In the genomic region with DNA sequence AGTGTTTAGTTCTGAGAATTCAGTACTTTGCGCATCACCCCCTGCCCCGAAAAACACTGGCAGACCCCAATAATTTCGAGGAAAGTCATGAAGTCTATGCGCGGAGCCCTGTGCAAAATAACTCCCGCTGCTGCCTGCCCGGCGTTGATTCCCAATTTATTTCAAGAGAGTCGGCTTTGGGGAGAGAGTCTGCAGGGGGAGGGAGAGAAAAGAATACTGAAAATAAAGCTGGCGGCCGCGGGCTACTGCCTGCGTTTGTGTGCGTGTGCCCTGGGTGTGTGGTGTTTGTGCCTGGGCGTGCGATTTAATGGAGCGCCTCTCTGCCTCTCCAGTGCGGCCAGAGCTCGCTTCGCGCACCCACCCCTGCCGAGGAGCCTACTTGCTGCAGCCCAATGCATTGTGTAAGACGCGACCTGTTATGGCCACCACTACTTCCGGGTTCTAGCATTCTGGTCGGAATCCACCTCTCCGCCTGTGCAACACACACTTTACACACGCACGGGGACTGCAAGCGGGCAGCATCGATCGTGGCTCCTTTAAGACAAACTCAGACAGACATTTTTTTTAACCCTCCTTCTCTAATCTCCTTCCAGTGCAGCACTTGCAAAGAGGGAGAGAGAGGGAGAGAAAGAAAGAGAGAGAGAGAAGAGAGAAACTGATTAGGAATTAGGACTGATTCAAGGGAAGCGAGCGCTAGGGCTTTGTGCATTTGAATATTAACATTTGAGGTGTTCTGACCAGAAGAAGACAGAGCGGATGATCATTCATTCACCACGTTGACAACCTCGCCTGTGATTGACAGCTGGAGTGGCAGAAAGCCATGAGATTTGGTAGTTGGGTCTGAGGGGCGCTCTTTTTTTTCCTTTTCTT, we compare ENCODE assay signal across 1 cellular context.
TF ChIP-seq lines count a peak whose summit lies in the region.

A gene (plus strand): TSS at position 447 of the 870 bp plus-strand sequence. CDS start 732 bp downstream, outside the sequence.

TF ChIP-seq in HepG2, 621 proteins besides CTCF, POLR2A, EP300 and RAD21 (continued from another document and continues in another):
- TF ChIP-seq, protein P1, sequence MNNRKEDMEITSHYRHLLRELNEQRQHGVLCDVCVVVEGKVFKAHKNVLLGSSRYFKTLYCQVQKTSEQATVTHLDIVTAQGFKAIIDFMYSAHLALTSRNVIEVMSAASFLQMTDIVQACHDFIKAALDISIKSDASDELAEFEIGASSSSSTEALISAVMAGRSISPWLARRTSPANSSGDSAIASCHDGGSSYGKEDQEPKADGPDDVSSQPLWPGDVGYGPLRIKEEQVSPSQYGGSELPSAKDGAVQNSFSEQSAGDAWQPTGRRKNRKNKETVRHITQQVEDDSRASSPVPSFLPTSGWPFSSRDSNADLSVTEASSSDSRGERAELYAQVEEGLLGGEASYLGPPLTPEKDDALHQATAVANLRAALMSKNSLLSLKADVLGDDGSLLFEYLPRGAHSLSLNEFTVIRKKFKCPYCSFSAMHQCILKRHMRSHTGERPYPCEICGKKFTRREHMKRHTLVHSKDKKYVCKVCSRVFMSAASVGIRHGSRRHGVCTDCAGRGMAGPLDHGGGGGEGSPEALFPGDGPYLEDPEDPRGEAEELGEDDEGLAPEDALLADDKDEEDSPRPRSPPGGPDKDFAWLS (CRISPR knock-in tag; IDR thresholded peaks at IDR 0.05; ENCODE audit: borderline replicate concordance) = peak; percentile 57; the same call in 1 of the 2 replicates
- peak; percentile 26; the same call in 1 of the 2 replicates for TF ChIP-seq ZNF367 (CRISPR knock-in tag; IDR thresholded peaks at IDR 0.05; ENCODE audit: borderline replicate concordance)
- TF ChIP-seq RFXANK (CRISPR knock-in tag; IDR thresholded peaks at IDR 0.05) = 0 out of 2 replicates have a peak, but pooled peaks have one; percentile 72
- no peak for TF ChIP-seq SP1 (IDR thresholded peaks at IDR 0.05)
- peak; percentile 69; the same call in 1 of the 2 replicates for TF ChIP-seq SP1 (CRISPR knock-in tag; IDR thresholded peaks at IDR 0.05)
- peak; percentile 53; the same call in 1 of the 2 replicates for TF ChIP-seq GFI1 (CRISPR knock-in tag; IDR thresholded peaks at IDR 0.05; ENCODE audit: borderline replicate concordance)
- peak; percentile 94 for TF ChIP-seq ZNF205 (CRISPR knock-in tag; IDR thresholded peaks at IDR 0.05)
- TF ChIP-seq ZNF788 (CRISPR knock-in tag; IDR thresholded peaks at IDR 0.05; ENCODE audit: borderline replicate concordance) = peak; percentile 81; the same call in 1 of the 2 replicates
- TF ChIP-seq ZFP36L1 (CRISPR knock-in tag; IDR thresholded peaks at IDR 0.05) = no peak
- TF ChIP-seq ZNF7 (CRISPR knock-in tag; IDR thresholded peaks at IDR 0.05) = no peak
- TF ChIP-seq ZNF562 (CRISPR knock-in tag; IDR thresholded peaks at IDR 0.05; ENCODE audit: borderline replicate concordance) = no peak
- no peak for TF ChIP-seq ZNF251 (CRISPR knock-in tag; IDR thresholded peaks at IDR 0.05)
- 0 out of 2 replicates have a peak, but pooled peaks have one; percentile 76 for TF ChIP-seq KLF13 (CRISPR knock-in tag; IDR thresholded peaks at IDR 0.05)
- 0 out of 2 replicates have a peak, but pooled peaks have one; percentile 22 for TF ChIP-seq RBFOX2 (IDR thresholded peaks at IDR 0.05; ENCODE audit: low read depth, low read length)
- TF ChIP-seq ZNF530 (CRISPR knock-in tag; IDR thresholded peaks at IDR 0.05; ENCODE audit: low read depth) = no peak; the same call in 1 of the 2 replicates
- TF ChIP-seq SOX13 (IDR thresholded peaks at IDR 0.05) = 0 out of 2 replicates have a peak, but pooled peaks have one; percentile 42
- TF ChIP-seq SOX13 (CRISPR knock-in tag; conservative IDR thresholded peaks at IDR 0.05 in 1 of 2, IDR thresholded peaks at IDR 0.05 in 1 of 2) = peak in 1 of 2 experiments; percentile 76; a peak in 2 of 4 replicates
- TF ChIP-seq ZNF501 (CRISPR knock-in tag; IDR thresholded peaks at IDR 0.05) = peak; percentile 91
- TF ChIP-seq, protein P2, sequence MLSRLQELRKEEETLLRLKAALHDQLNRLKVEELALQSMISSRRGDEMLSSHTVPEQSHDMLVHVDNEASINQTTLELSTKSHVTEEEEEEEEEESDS (CRISPR knock-in tag; IDR thresholded peaks at IDR 0.05; ENCODE audit: borderline replicate concordance) = 0 out of 2 replicates have a peak, but pooled peaks have one; percentile 27
- TF ChIP-seq CBX1 (IDR thresholded peaks at IDR 0.05; ENCODE audit: low read depth) = peak; percentile 93
- peak; percentile 47; the same call in 1 of the 2 replicates for TF ChIP-seq ZFX (CRISPR knock-in tag; IDR thresholded peaks at IDR 0.05; ENCODE audit: low read depth)
- TF ChIP-seq TOPORS (CRISPR knock-in tag; IDR thresholded peaks at IDR 0.05) = peak; percentile 92; the same call in 1 of the 2 replicates
- TF ChIP-seq, protein P3, sequence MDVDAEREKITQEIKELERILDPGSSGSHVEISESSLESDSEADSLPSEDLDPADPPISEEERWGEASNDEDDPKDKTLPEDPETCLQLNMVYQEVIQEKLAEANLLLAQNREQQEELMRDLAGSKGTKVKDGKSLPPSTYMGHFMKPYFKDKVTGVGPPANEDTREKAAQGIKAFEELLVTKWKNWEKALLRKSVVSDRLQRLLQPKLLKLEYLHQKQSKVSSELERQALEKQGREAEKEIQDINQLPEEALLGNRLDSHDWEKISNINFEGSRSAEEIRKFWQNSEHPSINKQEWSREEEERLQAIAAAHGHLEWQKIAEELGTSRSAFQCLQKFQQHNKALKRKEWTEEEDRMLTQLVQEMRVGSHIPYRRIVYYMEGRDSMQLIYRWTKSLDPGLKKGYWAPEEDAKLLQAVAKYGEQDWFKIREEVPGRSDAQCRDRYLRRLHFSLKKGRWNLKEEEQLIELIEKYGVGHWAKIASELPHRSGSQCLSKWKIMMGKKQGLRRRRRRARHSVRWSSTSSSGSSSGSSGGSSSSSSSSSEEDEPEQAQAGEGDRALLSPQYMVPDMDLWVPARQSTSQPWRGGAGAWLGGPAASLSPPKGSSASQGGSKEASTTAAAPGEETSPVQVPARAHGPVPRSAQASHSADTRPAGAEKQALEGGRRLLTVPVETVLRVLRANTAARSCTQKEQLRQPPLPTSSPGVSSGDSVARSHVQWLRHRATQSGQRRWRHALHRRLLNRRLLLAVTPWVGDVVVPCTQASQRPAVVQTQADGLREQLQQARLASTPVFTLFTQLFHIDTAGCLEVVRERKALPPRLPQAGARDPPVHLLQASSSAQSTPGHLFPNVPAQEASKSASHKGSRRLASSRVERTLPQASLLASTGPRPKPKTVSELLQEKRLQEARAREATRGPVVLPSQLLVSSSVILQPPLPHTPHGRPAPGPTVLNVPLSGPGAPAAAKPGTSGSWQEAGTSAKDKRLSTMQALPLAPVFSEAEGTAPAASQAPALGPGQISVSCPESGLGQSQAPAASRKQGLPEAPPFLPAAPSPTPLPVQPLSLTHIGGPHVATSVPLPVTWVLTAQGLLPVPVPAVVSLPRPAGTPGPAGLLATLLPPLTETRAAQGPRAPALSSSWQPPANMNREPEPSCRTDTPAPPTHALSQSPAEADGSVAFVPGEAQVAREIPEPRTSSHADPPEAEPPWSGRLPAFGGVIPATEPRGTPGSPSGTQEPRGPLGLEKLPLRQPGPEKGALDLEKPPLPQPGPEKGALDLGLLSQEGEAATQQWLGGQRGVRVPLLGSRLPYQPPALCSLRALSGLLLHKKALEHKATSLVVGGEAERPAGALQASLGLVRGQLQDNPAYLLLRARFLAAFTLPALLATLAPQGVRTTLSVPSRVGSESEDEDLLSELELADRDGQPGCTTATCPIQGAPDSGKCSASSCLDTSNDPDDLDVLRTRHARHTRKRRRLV (CRISPR knock-in tag; IDR thresholded peaks at IDR 0.05) = no peak
- TF ChIP-seq, protein P4, sequence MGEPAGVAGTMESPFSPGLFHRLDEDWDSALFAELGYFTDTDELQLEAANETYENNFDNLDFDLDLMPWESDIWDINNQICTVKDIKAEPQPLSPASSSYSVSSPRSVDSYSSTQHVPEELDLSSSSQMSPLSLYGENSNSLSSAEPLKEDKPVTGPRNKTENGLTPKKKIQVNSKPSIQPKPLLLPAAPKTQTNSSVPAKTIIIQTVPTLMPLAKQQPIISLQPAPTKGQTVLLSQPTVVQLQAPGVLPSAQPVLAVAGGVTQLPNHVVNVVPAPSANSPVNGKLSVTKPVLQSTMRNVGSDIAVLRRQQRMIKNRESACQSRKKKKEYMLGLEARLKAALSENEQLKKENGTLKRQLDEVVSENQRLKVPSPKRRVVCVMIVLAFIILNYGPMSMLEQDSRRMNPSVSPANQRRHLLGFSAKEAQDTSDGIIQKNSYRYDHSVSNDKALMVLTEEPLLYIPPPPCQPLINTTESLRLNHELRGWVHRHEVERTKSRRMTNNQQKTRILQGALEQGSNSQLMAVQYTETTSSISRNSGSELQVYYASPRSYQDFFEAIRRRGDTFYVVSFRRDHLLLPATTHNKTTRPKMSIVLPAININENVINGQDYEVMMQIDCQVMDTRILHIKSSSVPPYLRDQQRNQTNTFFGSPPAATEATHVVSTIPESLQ (CRISPR knock-in tag; conservative IDR thresholded peaks at IDR 0.05) = 0 out of 2 replicates have a peak, but pooled peaks have one; percentile 62
- TF ChIP-seq, protein P5, sequence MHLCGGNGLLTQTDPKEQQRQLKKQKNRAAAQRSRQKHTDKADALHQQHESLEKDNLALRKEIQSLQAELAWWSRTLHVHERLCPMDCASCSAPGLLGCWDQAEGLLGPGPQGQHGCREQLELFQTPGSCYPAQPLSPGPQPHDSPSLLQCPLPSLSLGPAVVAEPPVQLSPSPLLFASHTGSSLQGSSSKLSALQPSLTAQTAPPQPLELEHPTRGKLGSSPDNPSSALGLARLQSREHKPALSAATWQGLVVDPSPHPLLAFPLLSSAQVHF (CRISPR knock-in tag; IDR thresholded peaks at IDR 0.05) = 0 out of 2 replicates have a peak, but pooled peaks have one; percentile 38
- TF ChIP-seq, protein P6, sequence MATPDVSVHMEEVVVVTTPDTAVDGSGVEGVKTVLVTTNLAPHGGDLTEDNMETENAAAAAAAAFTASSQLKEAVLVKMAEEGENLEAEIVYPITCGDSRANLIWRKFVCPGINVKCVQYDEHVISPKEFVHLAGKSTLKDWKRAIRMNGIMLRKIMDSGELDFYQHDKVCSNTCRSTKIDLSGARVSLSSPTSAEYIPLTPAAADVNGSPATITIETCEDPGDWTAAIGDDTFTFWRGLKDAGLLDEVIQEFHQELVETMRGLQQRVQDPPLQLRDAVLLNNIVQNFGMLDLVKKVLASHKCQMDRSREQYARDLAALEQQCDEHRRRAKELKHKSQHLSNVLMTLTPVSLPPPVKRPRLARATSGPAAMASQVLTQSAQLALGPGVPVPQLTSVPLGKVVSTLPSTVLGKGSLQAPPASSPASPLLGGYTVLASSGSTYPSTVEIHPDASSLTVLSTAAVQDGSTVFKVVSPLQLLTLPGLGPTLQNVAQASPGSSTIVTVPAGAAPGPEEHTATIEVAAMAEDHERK (CRISPR knock-in tag; IDR thresholded peaks at IDR 0.05; ENCODE audit: low read depth) = no peak
- TF ChIP-seq MIER3 (CRISPR knock-in tag; IDR thresholded peaks at IDR 0.05; ENCODE audit: borderline replicate concordance) = peak; percentile 92; the same call in 1 of the 2 replicates
- no peak; the same call in 1 of the 2 replicates for TF ChIP-seq JDP2 (CRISPR knock-in tag; IDR thresholded peaks at IDR 0.05; ENCODE audit: borderline replicate concordance)
- no peak for TF ChIP-seq ATM (IDR thresholded peaks at IDR 0.05; ENCODE audit: borderline replicate concordance)
- TF ChIP-seq, protein P7, sequence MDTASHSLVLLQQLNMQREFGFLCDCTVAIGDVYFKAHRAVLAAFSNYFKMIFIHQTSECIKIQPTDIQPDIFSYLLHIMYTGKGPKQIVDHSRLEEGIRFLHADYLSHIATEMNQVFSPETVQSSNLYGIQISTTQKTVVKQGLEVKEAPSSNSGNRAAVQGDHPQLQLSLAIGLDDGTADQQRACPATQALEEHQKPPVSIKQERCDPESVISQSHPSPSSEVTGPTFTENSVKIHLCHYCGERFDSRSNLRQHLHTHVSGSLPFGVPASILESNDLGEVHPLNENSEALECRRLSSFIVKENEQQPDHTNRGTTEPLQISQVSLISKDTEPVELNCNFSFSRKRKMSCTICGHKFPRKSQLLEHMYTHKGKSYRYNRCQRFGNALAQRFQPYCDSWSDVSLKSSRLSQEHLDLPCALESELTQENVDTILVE (CRISPR knock-in tag; IDR thresholded peaks at IDR 0.05) = peak; percentile 85; the same call in 1 of the 2 replicates
- TF ChIP-seq ELF1 (CRISPR knock-in tag; IDR thresholded peaks at IDR 0.05) = peak; percentile 100
- TF ChIP-seq, protein P8, sequence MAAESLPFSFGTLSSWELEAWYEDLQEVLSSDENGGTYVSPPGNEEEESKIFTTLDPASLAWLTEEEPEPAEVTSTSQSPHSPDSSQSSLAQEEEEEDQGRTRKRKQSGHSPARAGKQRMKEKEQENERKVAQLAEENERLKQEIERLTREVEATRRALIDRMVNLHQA (CRISPR knock-in tag; IDR thresholded peaks at IDR 0.05) = no peak
- TF ChIP-seq ZNF101 (CRISPR knock-in tag; IDR thresholded peaks at IDR 0.05; ENCODE audit: borderline replicate concordance, low read depth) = no peak
- peak; percentile 32; the same call in 1 of the 2 replicates for TF ChIP-seq ARNT2 (CRISPR knock-in tag; IDR thresholded peaks at IDR 0.05; ENCODE audit: low read depth)
- peak; percentile 90 for TF ChIP-seq YY1 (IDR thresholded peaks at IDR 0.05; ENCODE audit: insufficient read depth, insufficient replicate concordance, low read depth, low read length)
- no peak for TF ChIP-seq HNRNPL (IDR thresholded peaks at IDR 0.05; ENCODE audit: low read depth, low read length)
- TF ChIP-seq, protein P9, sequence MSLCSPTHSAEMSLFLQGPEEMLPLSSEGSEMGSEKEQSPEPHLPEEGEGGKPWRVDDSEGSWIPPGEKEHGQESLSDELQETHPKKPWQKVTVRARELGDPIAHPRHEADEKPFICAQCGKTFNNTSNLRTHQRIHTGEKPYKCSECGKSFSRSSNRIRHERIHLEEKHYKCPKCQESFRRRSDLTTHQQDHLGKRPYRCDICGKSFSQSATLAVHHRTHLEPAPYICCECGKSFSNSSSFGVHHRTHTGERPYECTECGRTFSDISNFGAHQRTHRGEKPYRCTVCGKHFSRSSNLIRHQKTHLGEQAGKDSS (CRISPR knock-in tag; IDR thresholded peaks at IDR 0.05; ENCODE audit: borderline replicate concordance, low read depth) = peak; percentile 91
- peak; percentile 75; the same call in 1 of the 2 replicates for TF ChIP-seq ZBTB20 (CRISPR knock-in tag; IDR thresholded peaks at IDR 0.05; ENCODE audit: borderline replicate concordance, low read depth)
- TF ChIP-seq DR1 (CRISPR knock-in tag; IDR thresholded peaks at IDR 0.05) = no peak; the same call in none of the 2 replicates
- TF ChIP-seq ZNF34 (CRISPR knock-in tag; IDR thresholded peaks at IDR 0.05; ENCODE audit: borderline replicate concordance) = no peak
